Comparison of ENCODE assay signal across 9 cellular contexts in genomic region chr3:194711913-194712312, GRCh38.
DNase-seq lines count a peak whose midpoint lies in the region; ATAC-seq and TF ChIP-seq lines count a peak whose summit lies in the region.
"Had no signal": no experiment of that assay in that cellular context is flagged by ENCODE, and none has a peak within 500 bp of the region (broad histone marks: within the 10 kb centered on the region; RNA-seq: fewer than 3 reads in every experiment).

No MANE protein-coding gene starts in this region.

- no peak for TF ChIP-seq CTCF in foreskin fibroblast (IDR thresholded peaks at IDR 0.05; ENCODE audit: low read depth, low read length)
- TF ChIP-seq CTCF in GM10266 (IDR thresholded peaks at IDR 0.05; ENCODE audit: control insufficient read depth, insufficient read depth, low read depth, missing control alignments) = no peak

- peak; percentile 41 for DNase-seq in HCEC 1CT
- DNase-seq in foreskin fibroblast = peak; percentile 51 to 65
- DNase-seq in skeletal muscle cell (ENCODE audit: low read depth) = peak; percentile 87
- no peak for DNase-seq in GM10266 (ENCODE audit: extremely low spot score)
- no peak for DNase-seq in NOMO-1 treated with DMSO at 0.1 percent for 48 hours (lab: John Stamatoyannopoulos, UW; ENCODE audit: unreplicated experiment)
- DNase-seq in GM19240 (ENCODE audit: insufficient read length, low spot score) = no peak
- DNase-seq in NCI-H526 treated with DMSO at 0.1 percent for 48 hours (lab: John Stamatoyannopoulos, UW) = no peak
- DNase-seq: naive thymus-derived CD4-positive, alpha-beta T cell had no signal

- peak; percentile 75 for ATAC-seq in SK-N-SH treated with all-trans-retinoic acid at 6 μM for 48 hours
- ATAC-seq: naive thymus-derived CD4-positive, alpha-beta T cell had no signal

- H3K4me3 ChIP-seq in foreskin fibroblast (ENCODE audit: low read depth in 1 of 2, low read length in 2 of 2) = no peak overlapping the region
- no peak overlapping the region for H3K4me3 ChIP-seq in skeletal muscle cell (ENCODE audit: low read depth, low read length)

TF ChIP-seq in SK-N-SH treated with all-trans-retinoic acid at 6 μM for 48 hours, 23 proteins besides CTCF, POLR2A, EP300 and RAD21:
- peak; percentile 43; the same call in 1 of the 2 replicates for TF ChIP-seq ISL1 (CRISPR knock-in tag; IDR thresholded peaks at IDR 0.05)
- TF ChIP-seq CSRNP3 (CRISPR knock-in tag; IDR thresholded peaks at IDR 0.05) = no peak
- TF ChIP-seq TCF4 (CRISPR knock-in tag; IDR thresholded peaks at IDR 0.05; ENCODE audit: borderline replicate concordance) = no peak
- TF ChIP-seq ZFP3 (CRISPR knock-in tag; IDR thresholded peaks at IDR 0.05) = no peak
- TF ChIP-seq RARB (CRISPR knock-in tag; IDR thresholded peaks at IDR 0.05) = no peak
- TF ChIP-seq POU6F1 (CRISPR knock-in tag; IDR thresholded peaks at IDR 0.05; ENCODE audit: borderline replicate concordance, low read depth) = no peak
- TF ChIP-seq PATZ1 (CRISPR knock-in tag; IDR thresholded peaks at IDR 0.05; ENCODE audit: borderline replicate concordance) = no peak
- no peak for TF ChIP-seq ZFP30 (CRISPR knock-in tag; IDR thresholded peaks at IDR 0.05)
- no peak for TF ChIP-seq TOX (CRISPR knock-in tag; IDR thresholded peaks at IDR 0.05; ENCODE audit: borderline replicate concordance)

Comparison
In these comparisons a context has a peak if more than half of its experiments do, and no peak if none do; other contexts are left out.
1. DNase-seq: peak in HCEC 1CT (single experiment), foreskin fibroblast (2 of 2) and skeletal muscle cell (single experiment); none in GM10266 (single experiment), NOMO-1 treated with DMSO at 0.1 percent for 48 hours (single experiment), GM19240 (single experiment) and NCI-H526 treated with DMSO at 0.1 percent for 48 hours (single experiment).